In genomic region chr5:82349651-82350050, GRCh38 we compare ENCODE assay signal across 9 cellular contexts.
DNase-seq lines count a peak whose midpoint lies in the region; ATAC-seq and TF ChIP-seq lines count a peak whose summit lies in the region.
"Had no signal": no experiment of that assay in that cellular context is flagged by ENCODE, and none has a peak within 500 bp of the region (broad histone marks: within the 10 kb centered on the region; RNA-seq: fewer than 3 reads in every experiment).

No MANE protein-coding gene starts in this region.

- H3K36me3 ChIP-seq in testis (ENCODE audit: low read depth, missing control alignments): no peaks in the 10 kb centered on the region
- H3K36me3 ChIP-seq in gastrocnemius medialis: no peaks in the 10 kb centered on the region

- no peaks in the 10 kb centered on the region for H3K4me1 ChIP-seq in foreskin keratinocyte
- peaks cover 12% of the 10 kb centered on the region for H3K4me1 ChIP-seq in testis
- peaks cover 13 to 17% of the 10 kb centered on the region in 2 donors for H3K4me1 ChIP-seq in gastrocnemius medialis

- no peak overlapping the region for H3K27ac ChIP-seq in foreskin keratinocyte
- H3K27ac ChIP-seq in testis: no peak overlapping the region
- no peak overlapping the region for H3K27ac ChIP-seq in gastrocnemius medialis
- H3K27ac ChIP-seq: epithelial cell of prostate had no signal

- in situ Hi-C loops in gastrocnemius medialis (cut with MboI; ENCODE audit: low sequenced_read_pairs in 4 of 4): loop anchor here (5.0 to 25.0 kb wide), 5 partner anchors 285 to 1215 kb away; partner anchors contain the start of gene VCAN (in 1 of the 4)

- ATAC-seq in foreskin keratinocyte: peak; percentile 52
- ATAC-seq in gastrocnemius medialis: no peak
- no peak for ATAC-seq in HG02852 (IDR thresholded peaks at IDR 0.05; ENCODE audit: unreplicated experiment)

- DNase-seq in COLO668 (lab: John Stamatoyannopoulos, UW; ENCODE audit: unreplicated experiment) (peak; percentile 13), HFF-Myc (ENCODE audit: extremely low read depth, low read depth) (no peak), foreskin keratinocyte (peak in 1 of 2 donors; percentile 17), testis (peak; percentile 47), HuH-7.5 (ENCODE audit: low spot score) (no peak), gastrocnemius medialis (no peak)
- DNase-seq in activated CD4-positive, alpha-beta T cell treated with anti-CD3 and anti-CD28 coated beads, Interleukin-2, amount 50 U/mL, for 1 hour: peak; percentile 26

- 83 to 87% methylated on average over 4 of the region's 4 CpGs for WGBS in testis, 2 donors

- intact Hi-C loops in testis (cut with DNase I; ENCODE audit: low total_unique reads) (no loop called here), gastrocnemius medialis (cut with DNase I; ENCODE audit: low total_unique reads) (loop anchor here (2.0 to 10.0 kb wide), 3 partner anchors 37 to 445 kb away; no protein-coding TSS in a partner anchor)

- H3K27me3 ChIP-seq in foreskin keratinocyte (peaks cover under 1% of the 10 kb centered on the region), testis (no peaks in the 10 kb centered on the region), gastrocnemius medialis (no peaks in the 10 kb centered on the region)

- H3K4me3 ChIP-seq in HFF-Myc (replicated peaks; ENCODE audit: low read depth, low read length): no peak overlapping the region
- no peak overlapping the region for H3K4me3 ChIP-seq in testis
- no peak overlapping the region for H3K4me3 ChIP-seq in gastrocnemius medialis

- peak; percentile 58 for TF ChIP-seq CTCF in HFF-Myc (IDR thresholded peaks at IDR 0.05; ENCODE audit: low read depth, low read length, missing control alignments)
- peak; percentile 60 for TF ChIP-seq CTCF in foreskin keratinocyte (conservative IDR thresholded peaks at IDR 0.05)
- TF ChIP-seq CTCF in testis (IDR thresholded peaks at IDR 0.05): peak in 1 of 3 experiments; percentile 39
- peak in 2 of 5 experiments; percentile 19 to 30 for TF ChIP-seq CTCF in gastrocnemius medialis (IDR thresholded peaks at IDR 0.05 in 4 of 5, conservative IDR thresholded peaks at IDR 0.05 in 1 of 5)

- H3K9me3 ChIP-seq in testis: no peaks in the 10 kb centered on the region
- H3K9me3 ChIP-seq in gastrocnemius medialis: no peaks in the 10 kb centered on the region

- TF ChIP-seq POLR2A in testis (IDR thresholded peaks at IDR 0.05) (no peak), gastrocnemius medialis (IDR thresholded peaks at IDR 0.05) (no peak)

Comparison
In these comparisons a context has a peak if more than half of its experiments do, and no peak if none do; other contexts are left out.
1. DNase-seq: peak in COLO668 (single experiment), activated CD4-positive, alpha-beta T cell treated with anti-CD3 and anti-CD28 coated beads, Interleukin-2, amount 50 U/mL, for 1 hour (single experiment) and testis (single experiment); none in HFF-Myc (single experiment), HuH-7.5 (single experiment) and gastrocnemius medialis (0 of 2).